8 cellular contexts compared by ENCODE assay signal in the genomic region with DNA sequence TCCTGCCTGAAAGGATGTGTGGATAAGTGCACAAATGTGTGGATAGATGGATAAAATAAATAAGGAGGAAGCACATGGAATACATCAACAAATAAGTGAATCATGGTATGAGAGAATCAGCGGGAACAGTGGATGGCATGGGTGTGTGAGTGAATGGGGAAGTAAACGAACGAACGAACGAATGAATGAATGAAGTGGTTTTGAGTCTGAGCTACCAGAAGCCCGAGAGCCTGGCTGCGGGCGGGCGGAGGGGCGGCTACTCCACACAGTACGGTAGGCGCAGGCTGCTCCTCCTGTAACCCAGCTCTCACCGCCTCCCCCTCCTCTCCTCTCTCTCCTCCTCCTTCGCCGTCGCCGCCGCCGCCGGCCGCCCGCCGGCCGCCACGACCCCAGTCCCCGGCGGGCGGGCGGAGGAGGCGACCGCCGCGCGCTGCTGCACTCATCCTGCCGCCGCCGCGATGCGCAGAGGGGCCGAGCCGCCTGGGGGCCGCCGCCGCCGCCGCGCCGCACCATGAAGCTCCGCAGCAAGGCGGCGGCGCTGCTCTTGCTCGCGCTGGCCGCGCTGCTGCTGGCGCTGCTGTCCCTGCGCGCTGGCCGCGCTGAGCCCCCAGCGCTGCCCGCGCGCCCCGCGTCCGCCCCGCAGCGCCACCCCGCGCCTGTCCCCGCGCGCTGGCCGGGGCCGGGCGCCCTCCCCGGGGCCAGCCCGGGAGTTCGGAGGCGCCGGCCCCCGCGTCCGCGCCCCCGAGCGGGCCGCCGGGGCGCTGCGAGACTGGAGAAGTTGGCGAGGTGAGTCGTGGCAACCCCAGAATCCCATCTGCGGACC. TPM values are rescaled to one million over a fixed set of nuclear protein-coding genes. Genes with fewer than 3 reads are reported as not detected.
DNase-seq lines count a peak whose midpoint lies in the region; ATAC-seq and TF ChIP-seq lines count a peak whose summit lies in the region.

TSS of gene GXYLT2 (plus strand) at position 324 of the 823 bp plus-strand sequence. CDS start at position 512, 188 bp downstream.

- peak within 1 kb of the TSS; percentile 50 for H3K4me3 ChIP-seq in BJ (ENCODE audit: low read depth, low read length)
- H3K4me3 ChIP-seq in LNCaP clone FGC (ENCODE audit: low read depth, low read length): peak within 1 kb of the TSS; percentile 54
- peak within 1 kb of the TSS; percentile 50 for H3K4me3 ChIP-seq in SU-DHL-6 (ENCODE audit: insufficient read depth, low read length, poor library complexity, severe bottlenecking)
- peak within 1 kb of the TSS; percentile 60 to 61 for H3K4me3 ChIP-seq in cardiac fibroblast (replicated peaks in 1 of 2; ENCODE audit: low read depth in 2 of 2, low read length in 2 of 2)
- peak within 1 kb of the TSS; percentile 57 to 87 (median 77) for H3K4me3 ChIP-seq in skeletal muscle tissue (ENCODE audit: low read length in 3 of 3)

- ATAC-seq in GM19452 (IDR thresholded peaks at IDR 0.05; ENCODE audit: unreplicated experiment): peak; percentile 62

- H3K9ac ChIP-seq in SU-DHL-6 (ENCODE audit: low read length): peak within 1 kb of the TSS; percentile 30; the same call in 1 of the 2 replicates
- peak within 1 kb of the TSS; percentile 45 to 61 (median 54) for H3K9ac ChIP-seq in skeletal muscle tissue (ENCODE audit: low read depth in 1 of 3, low read length in 3 of 3)

- no peaks in the 10 kb centered on the region for H4K20me1 ChIP-seq in SU-DHL-6 (ENCODE audit: low read depth, low read length)

- no peaks in the 10 kb centered on the region for H3K9me2 ChIP-seq in SU-DHL-6 (replicated peaks; ENCODE audit: insufficient read depth, low read length)

- H3K27me3 ChIP-seq in BJ (ENCODE audit: control insufficient read depth, insufficient read depth, low read length) (no peaks in the 10 kb centered on the region; the same call in 1 of the 2 replicates), SU-DHL-6 (ENCODE audit: low read length) (0 out of 2 replicates have a peak, but pooled peaks cover 2% of the 10 kb centered on the region), skeletal muscle tissue (ENCODE audit: control insufficient read depth in 3 of 3, insufficient read depth in 3 of 3, low read length in 3 of 3) (no peaks in the 10 kb centered on the region)

- TF ChIP-seq CTCF in BJ (IDR thresholded peaks at IDR 0.05; ENCODE audit: insufficient read depth, low read depth, low read length): peak; percentile 13; the same call in 1 of the 2 replicates
- peak; percentile 36; the same call in 1 of the 2 replicates for TF ChIP-seq CTCF in LNCaP clone FGC (IDR thresholded peaks at IDR 0.05; ENCODE audit: control insufficient read depth, extremely low read depth, insufficient read depth)
- no peak for TF ChIP-seq CTCF in SU-DHL-6 (IDR thresholded peaks at IDR 0.05; ENCODE audit: insufficient read depth, low read length, poor library complexity, severe bottlenecking)
- TF ChIP-seq CTCF in cardiac fibroblast (IDR thresholded peaks at IDR 0.05; ENCODE audit: low read depth, low read length): no peak

- no peaks in the 10 kb centered on the region for H3K79me2 ChIP-seq in SU-DHL-6 (ENCODE audit: insufficient read depth, low read length)

- POLR2A ChIA-PET in BJ (lab: Charles Lee): interaction anchor here (0.5 kb wide), 1 partner anchor 149 kb away, joined by 3 read pairs; no protein-coding TSS in a partner anchor

- H2AFZ ChIP-seq in SU-DHL-6 (ENCODE audit: low read depth, low read length, severe bottlenecking): peak within 1 kb of the TSS; percentile 72

- no peaks in the 10 kb centered on the region for H3K36me3 ChIP-seq in BJ (ENCODE audit: control insufficient read depth, insufficient read depth, low read length)
- no peaks in the 10 kb centered on the region for H3K36me3 ChIP-seq in SU-DHL-6 (ENCODE audit: low read length)
- no peaks in the 10 kb centered on the region for H3K36me3 ChIP-seq in skeletal muscle tissue (ENCODE audit: control insufficient read depth in 3 of 3, insufficient read depth in 3 of 3, low read length in 3 of 3)

- H3K4me1 ChIP-seq in skeletal muscle tissue (ENCODE audit: control insufficient read depth in 3 of 3, insufficient read depth in 3 of 3, low read length in 3 of 3): peaks cover 11 to 13% (median 12%) of the 10 kb centered on the region in 3 donors

- peak within 1 kb of the TSS; percentile 67 for H3K4me2 ChIP-seq in SU-DHL-6 (ENCODE audit: low read depth, low read length, poor library complexity, severe bottlenecking)

- no peak within 1 kb of the TSS for H3K27ac ChIP-seq in SU-DHL-6 (ENCODE audit: low read depth, low read length)
- peak within 1 kb of the TSS; percentile 1 for H3K27ac ChIP-seq in skeletal muscle tissue (ENCODE audit: low read depth, low read length)

- H3K9me3 ChIP-seq in SU-DHL-6 (ENCODE audit: insufficient read depth, low read length): no peaks in the 10 kb centered on the region
- H3K9me3 ChIP-seq in skeletal muscle tissue (ENCODE audit: control insufficient read depth in 3 of 3, low read length in 3 of 3): peaks cover 0 to 2% (median 0%) of the 10 kb centered on the region in 3 donors

- H3F3A ChIP-seq in SU-DHL-6 (ENCODE audit: insufficient read depth): no peaks in the 10 kb centered on the region

- CTCF ChIA-PET in BJ (lab: Yijun Ruan, JAX): interaction anchor here (0.6 to 2.3 kb wide), 10 partner anchors 9 to 179 kb away, joined by 3 to 7 read pairs (median 4); partner anchors contain the start of gene PPP4R2

- DNase-seq in BJ (ENCODE audit: low read depth) (no peak), LNCaP clone FGC (ENCODE audit: low read depth) (no peak), cardiac fibroblast (ENCODE audit: low read depth in 2 of 2) (peak; percentile 77 to 82), inferior parietal cortex (ENCODE audit: extremely low spot score) (peak; percentile 44), HPDE6-E6E7 (ENCODE audit: extremely low spot score) (no peak)

RNA-seq across cellular contexts. Expression of gene GXYLT2, which starts in this region (rescaled TPM):
- polyA plus RNA-seq in BJ (2011; rRNA removed): 5.7 and 6.3 TPM in 2 replicates
- polyA minus RNA-seq in BJ (2011; rRNA and poly(A)+ RNA removed): 8.6 and 12.8 TPM in 2 replicates
- total RNA-seq in skeletal muscle tissue: 31.8 TPM

Comparison
In these comparisons a context has a peak if more than half of its experiments do, and no peak if none do; other contexts are left out.
1. DNase-seq: peak in cardiac fibroblast (2 of 2) and inferior parietal cortex (single experiment); none in BJ (single experiment), LNCaP clone FGC (single experiment) and HPDE6-E6E7 (single experiment).
2. CTCF ChIP-seq: peak in BJ (single experiment) and LNCaP clone FGC (single experiment); none in SU-DHL-6 (single experiment) and cardiac fibroblast (single experiment).
3. Peak in every context shown above with its lines, with median percentiles within 50 percentile points of each other: H3K4me3 ChIP-seq.